ENCODE assay signal across 8 cellular contexts in genomic region chr9:125747765-125748510, GRCh38. TPM values are rescaled to one million over a fixed set of nuclear protein-coding genes. Genes with fewer than 3 reads are reported as not detected.
A peak's percentile ranks its signal among the peaks of the same experiment; 100 is the strongest.
DNase-seq lines count a peak whose midpoint lies in the region; ATAC-seq and TF ChIP-seq lines count a peak whose summit lies in the region.

No MANE protein-coding gene starts in this region.

- peak; percentile 26 for DNase-seq in GM19238 (ENCODE audit: insufficient read length, low spot score)
- peak; percentile 7 for DNase-seq in T-helper 22 cell (ENCODE audit: low read depth)
- peak; percentile 19 for DNase-seq in central memory CD4-positive, alpha-beta T cell
- peak; percentile 32 to 58 for DNase-seq in left colon
- DNase-seq in stimulated activated CD4-positive, alpha-beta T cell treated with anti-CD3 and anti-CD28 coated beads, TNF-alpha, amount 100 ng/mL, for 4 hours (ENCODE audit: low read depth in 3 of 3) = peak in 2 of 3 experiments; percentile 8 to 10
- DNase-seq in NOMO-1 treated with DMSO at 0.1 percent for 48 hours (lab: John Stamatoyannopoulos, UW; ENCODE audit: unreplicated experiment) = no peak

- intact Hi-C loops in left colon (cut with DNase I, micrococcal nuclease) = loop anchor here in 1 of 2 donors (10.0 kb wide), 1 partner anchor 193 kb away; no protein-coding TSS in a partner anchor

- H3K27ac ChIP-seq in 22Rv1 = peak overlapping the region; percentile 92

- TF ChIP-seq CTCF in 22Rv1 (IDR thresholded peaks at IDR 0.05) = no peak

- no peak for ATAC-seq in left colon
- no peak for ATAC-seq in HG03460 (IDR thresholded peaks at IDR 0.05; ENCODE audit: unreplicated experiment)

RNA-seq across cellular contexts. Expression of gene PBX3, which starts 0.8 kb away (rescaled TPM):
- 10 to 100 TPM in 1 of 2 donors, 1 to 10 TPM in 1; 8.9 to 13.2 TPM for total RNA-seq in left colon

RNA-seq across cellular contexts. Expression of gene MAPKAP1, which starts 40.9 kb away (rescaled TPM):
- 10 to 100 TPM; 56.5 to 63.8 TPM for total RNA-seq in left colon
